Comparison of ENCODE assay signal across 8 cellular contexts in the genomic region with DNA sequence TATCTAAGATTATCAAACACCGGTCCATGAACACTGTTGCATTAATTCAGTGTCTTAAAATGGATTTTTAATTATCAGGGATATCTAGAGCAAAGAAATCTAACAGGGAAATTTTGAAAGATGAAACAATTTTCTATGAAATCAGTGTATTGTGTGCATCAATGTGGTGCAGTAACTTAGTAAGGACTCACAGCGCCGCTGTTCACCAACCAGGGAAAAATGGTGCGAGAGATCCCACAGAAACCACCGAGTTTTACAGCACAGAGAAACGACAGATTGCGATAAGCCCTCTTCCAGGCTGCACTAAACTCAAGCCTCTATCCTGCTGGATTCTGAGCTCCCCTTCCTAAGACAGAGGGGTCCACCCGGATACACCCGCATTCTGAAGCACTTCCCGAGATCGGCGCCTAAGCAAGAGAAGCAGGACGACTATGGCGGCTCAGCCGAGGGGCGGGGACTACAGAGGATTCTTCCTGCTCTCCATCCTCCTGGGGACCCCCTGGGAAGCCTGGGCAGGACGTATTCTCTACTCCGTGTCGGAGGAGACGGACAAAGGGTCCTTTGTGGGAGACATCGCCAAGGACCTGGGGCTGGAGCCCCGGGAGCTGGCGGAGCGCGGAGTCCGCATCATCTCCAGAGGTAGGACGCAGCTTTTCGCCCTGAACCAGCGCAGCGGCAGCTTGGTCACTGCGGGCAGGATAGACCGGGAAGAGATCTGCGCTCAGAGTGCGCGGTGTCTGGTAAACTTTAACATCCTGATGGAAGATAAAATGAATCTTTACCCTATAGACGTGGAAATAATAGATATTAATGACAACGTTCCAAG. TPM values are rescaled to one million over a fixed set of nuclear protein-coding genes. Genes with fewer than 3 reads are reported as not detected.
DNase-seq lines count a peak whose midpoint lies in the region; ATAC-seq and TF ChIP-seq lines count a peak whose summit lies in the region.

A gene (plus strand): TSS at position 274 of the 826 bp plus-strand sequence. CDS start 158 bp downstream, at position 432.

- no peak within 1 kb of the TSS for H2AFZ ChIP-seq in PC-9

- H3K36me3 Mint-ChIP-seq in activated T-cell treated with anti-CD3 and anti-CD28 coated beads, Interleukin-2, amount 50 U/mL, for 4 hours (ENCODE audit: insufficient read depth): peaks cover 2% of the 10 kb centered on the region
- H3K36me3 Mint-ChIP-seq in activated T-helper 1 cell treated with anti-CD3 and anti-CD28 coated beads, Interleukin-12 subunit alpha, Interleukin-12 subunit beta, Interleukin-2, Interleukin-4 antibody, amounts not matched to agents 30 ng/mL and 10 ng/mL and 1 ng/mL, durations not matched to agents 14 hours and 24 hours and 36 hours (ENCODE audit: low read depth): no peaks in the 10 kb centered on the region

- H3K9me3 ChIP-seq in left ventricle myocardium inferior (replicated peaks) (peaks cover 100% of the 10 kb centered on the region), tibial artery (peaks cover 37 to 100% (median 80%) of the 10 kb centered on the region in 3 donors), stomach (peaks cover 34 to 99% (median 88%) of the 10 kb centered on the region in 4 donors), PC-9 (ENCODE audit: insufficient read depth, low read depth) (no peaks in the 10 kb centered on the region)

- H3K36me3 ChIP-seq in left ventricle myocardium inferior (peaks cover 38% of the 10 kb centered on the region), tibial artery (peaks cover 4 to 70% (median 68%) of the 10 kb centered on the region in 3 donors), stomach (no peaks in the 10 kb centered on the region), PC-9 (ENCODE audit: low read depth) (no peaks in the 10 kb centered on the region)

- peaks cover 4% of the 10 kb centered on the region for H3K4me1 ChIP-seq in left ventricle myocardium inferior
- no peaks in the 10 kb centered on the region for H3K4me1 ChIP-seq in tibial artery
- no peaks in the 10 kb centered on the region for H3K4me1 ChIP-seq in stomach
- no peaks in the 10 kb centered on the region for H3K4me1 ChIP-seq in PC-9 (replicated peaks; ENCODE audit: insufficient read depth)

- H3K27me3 Mint-ChIP-seq in activated T-cell treated with anti-CD3 and anti-CD28 coated beads, Interleukin-2, amount 50 U/mL, for 4 hours (ENCODE audit: low read depth): peaks cover 75% of the 10 kb centered on the region
- H3K27me3 Mint-ChIP-seq in activated T-helper 1 cell treated with anti-CD3 and anti-CD28 coated beads, Interleukin-12 subunit alpha, Interleukin-12 subunit beta, Interleukin-2, Interleukin-4 antibody, amounts not matched to agents 30 ng/mL and 10 ng/mL and 1 ng/mL, durations not matched to agents 14 hours and 24 hours and 36 hours (ENCODE audit: insufficient read depth): peaks cover 3% of the 10 kb centered on the region

- no peak within 1 kb of the TSS for H3K27ac Mint-ChIP-seq in activated T-helper 1 cell treated with anti-CD3 and anti-CD28 coated beads, Interleukin-12 subunit alpha, Interleukin-12 subunit beta, Interleukin-2, Interleukin-4 antibody, amounts not matched to agents 30 ng/mL and 10 ng/mL and 1 ng/mL, durations not matched to agents 14 hours and 24 hours and 36 hours

- BruUV-seq in PC-9 (replicated peaks; lab: Mats Ljungman, UMichigan): no TSS peak

- H3K4me3 ChIP-seq in left ventricle myocardium inferior (peak within 1 kb of the TSS; percentile 51), tibial artery (peak within 1 kb of the TSS; percentile 13 to 29), stomach (peak within 1 kb of the TSS in 2 of 4 donors; percentile 8 to 16), PC-9 (no peak within 1 kb of the TSS)

- H3K27ac ChIP-seq in left ventricle myocardium inferior (replicated peaks): peak within 1 kb of the TSS; percentile 13
- no peak within 1 kb of the TSS for H3K27ac ChIP-seq in tibial artery
- no peak within 1 kb of the TSS for H3K27ac ChIP-seq in stomach
- no peak within 1 kb of the TSS for H3K27ac ChIP-seq in PC-9

- H3K4me2 ChIP-seq in PC-9: no peak within 1 kb of the TSS

- no peaks in the 10 kb centered on the region for H3K9me2 ChIP-seq in PC-9 (ENCODE audit: insufficient read depth)

- WGBS in stomach, 5 donors: 13 to 20% (median 18%) methylated on average over 31 to 37 of the region's 37 CpGs

- TF ChIP-seq EP300 in stomach (IDR thresholded peaks at IDR 0.05): no peak

- peaks cover 2% of the 10 kb centered on the region for H3K4me1 Mint-ChIP-seq in activated T-cell treated with anti-CD3 and anti-CD28 coated beads, Interleukin-2, amount 50 U/mL, for 4 hours (ENCODE audit: low read depth)
- H3K4me1 Mint-ChIP-seq in activated T-helper 1 cell treated with anti-CD3 and anti-CD28 coated beads, Interleukin-12 subunit alpha, Interleukin-12 subunit beta, Interleukin-2, Interleukin-4 antibody, amounts not matched to agents 30 ng/mL and 10 ng/mL and 1 ng/mL, durations not matched to agents 14 hours and 24 hours and 36 hours (ENCODE audit: low read depth): no peaks in the 10 kb centered on the region

- no peak for TF ChIP-seq POLR2A in stomach (IDR thresholded peaks at IDR 0.05)

- no peaks in the 10 kb centered on the region for H4K20me1 ChIP-seq in PC-9 (ENCODE audit: insufficient read depth)

- TF ChIP-seq CTCF in left ventricle myocardium inferior (IDR thresholded peaks at IDR 0.05; ENCODE audit: borderline replicate concordance): peak; percentile 47
- TF ChIP-seq CTCF in tibial artery (IDR thresholded peaks at IDR 0.05): peak in 1 of 2 experiments; percentile 10
- no peak for TF ChIP-seq CTCF in stomach (IDR thresholded peaks at IDR 0.05)
- no peak for TF ChIP-seq CTCF in PC-9 (conservative IDR thresholded peaks at IDR 0.05)

- H3F3A ChIP-seq in PC-9 (ENCODE audit: insufficient read depth, low read depth): no peaks in the 10 kb centered on the region

- no peaks in the 10 kb centered on the region for H3K27me3 ChIP-seq in left ventricle myocardium inferior (ENCODE audit: low read depth)
- H3K27me3 ChIP-seq in tibial artery: no peaks in the 10 kb centered on the region
- peaks cover 0 to 70% (median 5%) of the 10 kb centered on the region in 3 donors for H3K27me3 ChIP-seq in stomach
- H3K27me3 ChIP-seq in PC-9 (ENCODE audit: insufficient read depth, low read depth): peaks cover 49% of the 10 kb centered on the region

- no peak for DNase-seq in activated T-cell treated with anti-CD3 and anti-CD28 coated beads, Interleukin-2, amount 50 U/mL, for 4 hours
- DNase-seq in activated T-cell treated with anti-CD3 and anti-CD28 coated beads for 4 hours: no peak
- DNase-seq in activated T-helper 1 cell treated with anti-CD3 and anti-CD28 coated beads, Interleukin-12 subunit alpha, Interleukin-12 subunit beta, Interleukin-2, Interleukin-4 antibody, amounts not matched to agents 30 ng/mL and 10 ng/mL and 1 ng/mL, durations not matched to agents 14 hours and 24 hours and 36 hours (ENCODE audit: low spot score): no peak
- no peak for DNase-seq in left ventricle myocardium inferior
- no peak for DNase-seq in tibial artery
- no peak for DNase-seq in stimulated activated CD4-positive, alpha-beta T cell treated with anti-CD3 and anti-CD28 coated beads, Interleukin-12 subunit alpha, Interleukin-12 subunit beta, amount 100 ng/mL, for 4 hours
- no peak for DNase-seq in stomach
- DNase-seq in PC-9: no peak

- intact Hi-C loops in activated T-helper 1 cell treated with anti-CD3 and anti-CD28 coated beads, Interleukin-12 subunit alpha, Interleukin-12 subunit beta, Interleukin-2, Interleukin-4 antibody, amounts not matched to agents 30 ng/mL and 10 ng/mL and 1 ng/mL, durations not matched to agents 14 hours and 24 hours and 36 hours (cut with micrococcal nuclease): loop anchor here (5.0 kb wide), 1 partner anchor 45 kb away; a partner anchor contains a TSS
- intact Hi-C loops in left ventricle myocardium inferior (cut with micrococcal nuclease): no loop called here
- intact Hi-C loops in tibial artery (cut with DNase I; ENCODE audit: low total_unique reads): no loop called here
- intact Hi-C loops in stomach (cut with DNase I; ENCODE audit: low total_unique reads): no loop called here
- intact Hi-C loops in PC-9 (cut with micrococcal nuclease; ENCODE audit: unreplicated experiment): no loop called here

- CTCF ChIA-PET in PC-9 (lab: Charles Lee): no interaction called here

- ATAC-seq in activated T-cell treated with anti-CD3 and anti-CD28 coated beads, Interleukin-2, amount 50 U/mL, for 4 hours: no peak

- no peaks in the 10 kb centered on the region for H3K79me2 ChIP-seq in PC-9 (ENCODE audit: low read depth)

- peak within 1 kb of the TSS; percentile 74 for H3K4me3 Mint-ChIP-seq in activated T-cell treated with anti-CD3 and anti-CD28 coated beads, Interleukin-2, amount 50 U/mL, for 4 hours
- H3K4me3 Mint-ChIP-seq in activated T-helper 1 cell treated with anti-CD3 and anti-CD28 coated beads, Interleukin-12 subunit alpha, Interleukin-12 subunit beta, Interleukin-2, Interleukin-4 antibody, amounts not matched to agents 30 ng/mL and 10 ng/mL and 1 ng/mL, durations not matched to agents 14 hours and 24 hours and 36 hours: peak within 1 kb of the TSS; percentile 81

- POLR2A ChIA-PET in PC-9 (lab: Charles Lee; ENCODE audit: unreplicated experiment): no interaction called here

- peaks cover 29% of the 10 kb centered on the region for H3K9me3 Mint-ChIP-seq in activated T-cell treated with anti-CD3 and anti-CD28 coated beads, Interleukin-2, amount 50 U/mL, for 4 hours
- H3K9me3 Mint-ChIP-seq in activated T-helper 1 cell treated with anti-CD3 and anti-CD28 coated beads, Interleukin-12 subunit alpha, Interleukin-12 subunit beta, Interleukin-2, Interleukin-4 antibody, amounts not matched to agents 30 ng/mL and 10 ng/mL and 1 ng/mL, durations not matched to agents 14 hours and 24 hours and 36 hours: peaks cover 16% of the 10 kb centered on the region

RNA-seq across cellular contexts. Expression of the gene that starts here (rescaled TPM):
- under 1 TPM in 2 of 3 donors, not detected in 1; 0.08 to 0.11 TPM for total RNA-seq in activated T-cell treated with anti-CD3 and anti-CD28 coated beads, Interleukin-2, amount 50 U/mL, for 4 hours
- total RNA-seq in activated T-helper 1 cell treated with anti-CD3 and anti-CD28 coated beads, Interleukin-12 subunit alpha, Interleukin-12 subunit beta, Interleukin-2, Interleukin-4 antibody, amounts not matched to agents 30 ng/mL and 10 ng/mL and 1 ng/mL, durations not matched to agents 14 hours and 24 hours and 36 hours: 0.16 and 0.22 TPM in 2 replicates
- total RNA-seq in left ventricle myocardium inferior (5.8 TPM), stomach (10 to 100 TPM in 1 of 5 donors, 1 to 10 TPM in 2, under 1 TPM in 1, not detected in 1; 0.87 to 29.0 (median 2.7) TPM), PC-9 (2021) (not detected in 2 replicates)
- under 1 TPM in 2 of 3 donors, not detected in 1; 0.06 to 0.30 TPM for polyA plus RNA-seq in stomach
